10 cellular contexts compared by ENCODE assay signal in genomic region chr13:35994131-35994966, GRCh38.
DNase-seq lines count a peak whose midpoint lies in the region; ATAC-seq and TF ChIP-seq lines count a peak whose summit lies in the region.
"Had no signal": no experiment of that assay in that cellular context is flagged by ENCODE, and none has a peak within 500 bp of the region (broad histone marks: within the 10 kb centered on the region; RNA-seq: fewer than 3 reads in every experiment).

No MANE protein-coding gene starts in this region.

- no peak overlapping the region for H2BK5ac ChIP-seq in trophoblast cell (ENCODE audit: low read depth, low read length, poor library complexity)

- no peaks in the 10 kb centered on the region for H3K79me1 ChIP-seq in trophoblast cell (ENCODE audit: low read length)

- no peak overlapping the region for H4K8ac ChIP-seq in trophoblast cell (ENCODE audit: low read depth, low read length)

- no peaks in the 10 kb centered on the region for H3K4me1 ChIP-seq in trophoblast cell (ENCODE audit: control insufficient read depth in 1 of 2, insufficient read depth in 2 of 2, low read length in 2 of 2)

- no peaks in the 10 kb centered on the region for H3K79me2 ChIP-seq in trophoblast cell (ENCODE audit: control insufficient read depth, insufficient read depth, low read length, poor library complexity)

- H3K9ac ChIP-seq in trophoblast cell (ENCODE audit: low read length) = no peak overlapping the region

- no peak overlapping the region for H2AFZ ChIP-seq in trophoblast cell (ENCODE audit: insufficient read depth, low read length, poor library complexity)

- no peak overlapping the region for H3K23ac ChIP-seq in trophoblast cell (ENCODE audit: low read length)

- H3K4ac ChIP-seq in trophoblast cell (ENCODE audit: low read depth, low read length) = no peak overlapping the region

- H3K27ac ChIP-seq in trophoblast cell (ENCODE audit: low read depth, low read length) = no peak overlapping the region

- no peak for TF ChIP-seq CTCF in epithelial cell of proximal tubule (conservative IDR thresholded peaks at IDR 0.05; ENCODE audit: low read depth, low read length)

- H2AK5ac ChIP-seq in trophoblast cell (ENCODE audit: low read length) = no peak overlapping the region

- peak; percentile 78 for DNase-seq in GM04503 (ENCODE audit: low read depth)
- peak; percentile 72 to 89 for DNase-seq in NOMO-1 (lab: John Stamatoyannopoulos, UW; ENCODE audit: unreplicated experiment in 2 of 2)
- DNase-seq in epithelial cell of proximal tubule (ENCODE audit: low read depth) = peak; percentile 12
- peak; percentile 8 to 63 for DNase-seq in trophoblast cell
- no peak for DNase-seq in COLO668 (lab: John Stamatoyannopoulos, UW; ENCODE audit: unreplicated experiment)
- DNase-seq in stimulated activated naive CD4-positive, alpha-beta T cell treated with Interleukin-2 at 50 U/mL for 16 hours (lab: John Stamatoyannopoulos, UW) = no peak
- DNase-seq: activated T-cell treated with anti-CD3 and anti-CD28 coated beads, Interleukin-2, amount 50 U/mL, for 24 hours; sigmoid colon had no signal

- H3K18ac ChIP-seq in trophoblast cell (ENCODE audit: low read length) = no peak overlapping the region

- H3K14ac ChIP-seq in trophoblast cell (ENCODE audit: low read length) = no peak overlapping the region

- H2BK120ac ChIP-seq in trophoblast cell (ENCODE audit: insufficient read depth, low read length, poor library complexity) = no peak overlapping the region

- H4K12ac ChIP-seq in trophoblast cell (ENCODE audit: low read depth, low read length) = no peak overlapping the region

- no peaks in the 10 kb centered on the region for H3K27me3 ChIP-seq in trophoblast cell (ENCODE audit: insufficient read depth, low read length)
- H3K27me3 ChIP-seq: sigmoid colon had no signal

- H3K4me2 ChIP-seq in trophoblast cell (ENCODE audit: low read length) = no peak overlapping the region

- H3K36me3 ChIP-seq in trophoblast cell (ENCODE audit: control insufficient read depth in 1 of 2, insufficient read depth in 2 of 2, low read length in 2 of 2) = no peaks in the 10 kb centered on the region
- H3K36me3 ChIP-seq: sigmoid colon had no signal

- H3K4me3 ChIP-seq in epithelial cell of proximal tubule (ENCODE audit: low read depth, low read length) (no peak overlapping the region), trophoblast cell (ENCODE audit: low read depth, low read length) (no peak overlapping the region)
- H3K4me3 ChIP-seq: sigmoid colon had no signal

- ATAC-seq in HG02973 (IDR thresholded peaks at IDR 0.05; ENCODE audit: unreplicated experiment) (no peak), GM18873 (IDR thresholded peaks at IDR 0.05; ENCODE audit: low FRiP score, unreplicated experiment) (no peak)

- no peak overlapping the region for H2BK12ac ChIP-seq in trophoblast cell (ENCODE audit: low read length)

- H4K91ac ChIP-seq in trophoblast cell (ENCODE audit: low read depth, low read length) = no peak overlapping the region

- H3K9me3 ChIP-seq in trophoblast cell (ENCODE audit: insufficient read depth, low read depth, low read length) = no peaks in the 10 kb centered on the region
- H3K9me3 ChIP-seq: sigmoid colon had no signal

- WGBS in trophoblast cell (ENCODE audit: extremely low coverage, insufficient coverage, insufficient read length) = no CpG with 5 or more reads among the region's 6 CpGs

Comparison
In these comparisons a context has a peak if more than half of its experiments do, and no peak if none do; other contexts are left out.
1. DNase-seq: peak in GM04503 (single experiment), NOMO-1 (2 of 2), epithelial cell of proximal tubule (single experiment) and trophoblast cell (2 of 2); none in COLO668 (single experiment) and stimulated activated naive CD4-positive, alpha-beta T cell treated with Interleukin-2 at 50 U/mL for 16 hours (single experiment).